In the genomic region with DNA sequence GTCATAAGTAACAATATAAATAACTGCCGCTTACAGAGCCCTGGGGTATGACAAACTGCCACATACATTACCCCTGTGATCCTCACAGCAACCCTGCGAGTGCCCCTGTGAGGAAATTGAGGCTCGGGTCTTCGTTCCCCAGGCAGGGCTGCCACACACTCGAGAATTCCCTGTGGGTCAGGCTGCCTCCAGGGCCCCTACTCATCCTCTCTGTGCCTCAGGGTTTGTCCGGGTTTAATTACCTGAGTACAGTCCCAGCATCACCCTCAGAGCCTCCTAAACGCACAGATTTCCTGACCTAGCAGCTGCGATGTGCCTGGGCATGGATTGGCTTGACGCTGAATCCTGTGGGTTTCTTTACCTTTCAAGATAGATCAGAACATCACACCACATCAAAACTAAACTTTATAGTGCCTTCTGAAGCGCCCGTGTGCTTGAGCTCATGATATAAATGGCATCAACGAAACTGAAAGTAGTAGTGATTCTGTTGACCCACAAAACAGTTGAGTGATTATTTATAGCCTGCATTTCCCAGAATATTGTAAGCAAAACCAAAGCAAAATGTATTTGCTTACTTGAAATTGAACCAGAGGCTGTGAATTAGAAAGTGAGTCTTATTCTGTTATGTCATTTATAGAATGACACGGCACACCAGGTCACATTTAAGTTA, we compare ENCODE assay signal across 8 cellular contexts. TPM values are rescaled to one million over a fixed set of nuclear protein-coding genes. Genes with fewer than 3 reads are reported as not detected.
DNase-seq lines count a peak whose midpoint lies in the region; ATAC-seq, FAIRE-seq and TF ChIP-seq lines count a peak whose summit lies in the region.

No MANE protein-coding gene starts in this region.

- peak; percentile 98 for FAIRE-seq in islet of Langerhans (lab: Jason Lieb, UNC)
- no peak for FAIRE-seq in H54 (lab: Jason Lieb, UNC)

- peak overlapping the region; percentile 24 to 87 (median 76); a peak in 20 of 22 replicates for H3K27ac ChIP-seq in BLaER1 treated with 17β-estradiol and CSF1 and Interleukin-3, amounts not matched to agents 10 nM and 100 nM
- H3K27ac ChIP-seq in subcutaneous abdominal adipose tissue (ENCODE audit: low read depth, low read length) = no peak overlapping the region

- H3K4me3 Mint-ChIP-seq in activated CD4-positive, alpha-beta memory T cell treated with anti-CD3 and anti-CD28 coated beads for 36 hours = peak overlapping the region; percentile 62

- peak overlapping the region; percentile 24 to 81 (median 73); a peak in 21 of 22 replicates for H3K9ac ChIP-seq in BLaER1 treated with 17β-estradiol and CSF1 and Interleukin-3, amounts not matched to agents 10 nM and 100 nM
- peak overlapping the region in 2 of 5 donors; percentile 28 to 53 for H3K9ac ChIP-seq in subcutaneous abdominal adipose tissue (ENCODE audit: low read length in 5 of 5)

- peaks cover 53% of the 10 kb centered on the region for H3K4me1 Mint-ChIP-seq in activated CD4-positive, alpha-beta memory T cell treated with anti-CD3 and anti-CD28 coated beads for 36 hours (ENCODE audit: low read depth)

- H3K27me3 Mint-ChIP-seq in activated CD4-positive, alpha-beta memory T cell treated with anti-CD3 and anti-CD28 coated beads for 36 hours = no peaks in the 10 kb centered on the region

- intact Hi-C loops in activated CD4-positive, alpha-beta memory T cell treated with anti-CD3 and anti-CD28 coated beads for 36 hours (cut with micrococcal nuclease) = loop anchor here (1.0 to 10.0 kb wide), 6 partner anchors 13 to 383 kb away; a partner anchor contains a TSS

- no peaks in the 10 kb centered on the region for H3K9me3 Mint-ChIP-seq in activated CD4-positive, alpha-beta memory T cell treated with anti-CD3 and anti-CD28 coated beads for 36 hours

- H3K9me3 ChIP-seq in BLaER1 treated with 17β-estradiol and CSF1 and Interleukin-3, amounts not matched to agents 10 nM and 100 nM (replicated peaks in 1 of 11) = no peaks in the 10 kb centered on the region
- no peaks in the 10 kb centered on the region for H3K9me3 ChIP-seq in subcutaneous abdominal adipose tissue (ENCODE audit: control insufficient read depth in 5 of 5, low read length in 5 of 5)

- peaks cover 66 to 100% (median 98%) of the 10 kb centered on the region in 10 experiments for H3K4me1 ChIP-seq in BLaER1 treated with 17β-estradiol and CSF1 and Interleukin-3, amounts not matched to agents 10 nM and 100 nM
- H3K4me1 ChIP-seq in subcutaneous abdominal adipose tissue (ENCODE audit: control insufficient read depth in 5 of 5, insufficient read depth in 5 of 5, low read length in 5 of 5) = peaks cover 3 to 30% (median 20%) of the 10 kb centered on the region in 5 donors

- H3K4me3 ChIP-seq in BLaER1 treated with 17β-estradiol and CSF1 and Interleukin-3, amounts not matched to agents 10 nM and 100 nM = peak overlapping the region; percentile 34 to 63 (median 50); a peak in 19 of 20 replicates
- H3K4me3 ChIP-seq in subcutaneous abdominal adipose tissue (ENCODE audit: low read depth in 1 of 5, low read length in 5 of 5) = peak overlapping the region in 4 of 5 donors; percentile 36 to 48 (median 46)

- POLR2A ChIA-PET in activated CD4-positive, alpha-beta memory T cell treated with anti-CD3 and anti-CD28 coated beads for 36 hours (lab: Charles Lee) = interaction anchor here (0.7 to 2.4 kb wide), 13 partner anchors 10 to 307 kb away, joined by 3 to 25 read pairs (median 3); a partner anchor contains a TSS

- peaks cover 0 to 18% (median 0%) of the 10 kb centered on the region in 11 experiments; a peak in 3 of 22 replicates for H3K27me3 ChIP-seq in BLaER1 treated with 17β-estradiol and CSF1 and Interleukin-3, amounts not matched to agents 10 nM and 100 nM
- no peaks in the 10 kb centered on the region for H3K27me3 ChIP-seq in subcutaneous abdominal adipose tissue (ENCODE audit: control insufficient read depth in 5 of 5, insufficient read depth in 4 of 5, low read length in 5 of 5)

- TF ChIP-seq POLR2A in H54 (IDR thresholded peaks at IDR 0.05; ENCODE audit: low read depth, low read length) = no peak

- CTCF ChIA-PET in activated CD4-positive, alpha-beta memory T cell treated with anti-CD3 and anti-CD28 coated beads for 36 hours (lab: Charles Lee) = interaction anchor here (0.6 to 1.7 kb wide), 6 partner anchors 13 to 217 kb away, joined by 3 to 9 read pairs (median 3); a partner anchor contains a TSS

- peaks cover 0 to 9% (median 0%) of the 10 kb centered on the region in 11 experiments; a peak in 2 of 22 replicates for H4K20me1 ChIP-seq in BLaER1 treated with 17β-estradiol and CSF1 and Interleukin-3, amounts not matched to agents 10 nM and 100 nM

- H3K27ac Mint-ChIP-seq in activated CD4-positive, alpha-beta memory T cell treated with anti-CD3 and anti-CD28 coated beads for 36 hours = peak overlapping the region; percentile 87

- H3K36me3 ChIP-seq in BLaER1 treated with 17β-estradiol and CSF1 and Interleukin-3, amounts not matched to agents 10 nM and 100 nM = peaks cover 0 to 6% (median under 1%) of the 10 kb centered on the region in 11 experiments; a peak in 4 of 22 replicates
- H3K36me3 ChIP-seq in subcutaneous abdominal adipose tissue (ENCODE audit: control insufficient read depth in 5 of 5, insufficient read depth in 5 of 5, low read length in 5 of 5) = peaks cover 0 to 8% (median 5%) of the 10 kb centered on the region in 5 donors

- H3K36me3 Mint-ChIP-seq in activated CD4-positive, alpha-beta memory T cell treated with anti-CD3 and anti-CD28 coated beads for 36 hours = peaks cover 24% of the 10 kb centered on the region

- DNase-seq in activated CD4-positive, alpha-beta memory T cell treated with anti-CD3 and anti-CD28 coated beads for 36 hours = peak; percentile 79
- DNase-seq in H54 (ENCODE audit: insufficient read length, low spot score) (no peak), NCI-H226 (no peak)

- peak overlapping the region; percentile 77 to 98 (median 95) for H3K4me2 ChIP-seq in BLaER1 treated with 17β-estradiol and CSF1 and Interleukin-3, amounts not matched to agents 10 nM and 100 nM

- ATAC-seq in GM21723 (IDR thresholded peaks at IDR 0.05; ENCODE audit: unreplicated experiment) (peak; percentile 36), HG02938 (IDR thresholded peaks at IDR 0.05; ENCODE audit: unreplicated experiment) (no peak)

RNA-seq across cellular contexts. Expression of a gene that starts 14.0 kb away (rescaled TPM):
- 10 to 100 TPM; 21.1 to 21.2 TPM for total RNA-seq in activated CD4-positive, alpha-beta memory T cell treated with anti-CD3 and anti-CD28 coated beads for 36 hours

RNA-seq across cellular contexts. Expression of a gene that starts 31.6 kb away (rescaled TPM):
- under 1 TPM; 0.38 to 0.53 TPM for total RNA-seq in activated CD4-positive, alpha-beta memory T cell treated with anti-CD3 and anti-CD28 coated beads for 36 hours
